ENCODE assay signal across 7 cellular contexts in genomic region chr7:78253850-78254249, GRCh38.
"Had no signal": no experiment of that assay in that cellular context is flagged by ENCODE, and none has a peak within 500 bp of the region (broad histone marks: within the 10 kb centered on the region; RNA-seq: fewer than 3 reads in every experiment).

No MANE protein-coding gene starts in this region.

- DNase-seq: H9, HCEC 1CT, KBM-7 had no signal

- ATAC-seq: GM23338 had no signal

- H3K4me3 Mint-ChIP-seq: GM23338, H9 had no signal

- H3K4me2 ChIP-seq: GM23338 had no signal

- FAIRE-seq: H1, H54, HTR-8/SVneo had no signal

- H3K27ac Mint-ChIP-seq: GM23338, H9 had no signal

- H3K4me3 ChIP-seq: GM23338 had no signal

- H3K4me1 Mint-ChIP-seq: GM23338, H9 had no signal

- H2AFZ ChIP-seq: GM23338 had no signal
